17 cellular contexts compared by ENCODE assay signal in the genomic region with DNA sequence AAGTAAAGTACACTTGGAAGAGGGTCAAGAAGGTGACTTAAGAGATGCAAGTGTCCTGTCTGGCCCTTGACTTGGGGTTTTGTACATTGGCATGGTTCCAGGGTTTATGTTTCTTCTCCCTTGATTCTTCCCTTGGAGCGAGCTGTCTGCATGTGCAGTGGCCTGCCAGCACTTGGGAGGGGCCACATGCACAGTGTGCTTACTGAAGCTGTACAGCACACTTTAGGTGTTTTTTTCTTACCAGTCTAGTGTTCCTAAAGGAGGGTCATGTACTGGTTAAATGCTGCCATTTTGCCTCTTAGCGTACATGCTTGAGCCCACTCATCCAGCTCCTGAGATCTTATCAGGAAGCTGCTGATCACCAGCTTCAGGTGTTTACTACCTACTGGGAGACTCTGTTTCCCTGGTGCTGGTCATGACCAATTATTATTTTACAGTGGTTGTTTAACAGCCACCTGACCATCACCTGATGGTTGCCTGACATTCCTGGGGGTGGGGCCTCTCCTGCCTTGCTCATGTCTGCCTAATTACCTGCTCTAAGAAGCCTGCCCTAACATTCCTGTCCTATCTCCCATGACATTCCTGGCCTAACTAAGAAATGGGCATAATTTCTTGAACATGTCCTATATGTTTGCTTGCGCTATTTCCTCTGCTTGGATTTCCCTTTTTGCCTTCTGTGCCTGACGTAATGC.
A peak's percentile ranks its signal among the peaks of the same experiment; 100 is the strongest.
DNase-seq lines count a peak whose midpoint lies in the region; ATAC-seq and TF ChIP-seq lines count a peak whose summit lies in the region.
"Had no signal": no experiment of that assay in that cellular context is flagged by ENCODE, and none has a peak within 500 bp of the region (broad histone marks: within the 10 kb centered on the region; RNA-seq: fewer than 3 reads in every experiment).

No MANE protein-coding gene starts in this region.

- peak; percentile 87 to 90 for ATAC-seq in lower lobe of right lung
- ATAC-seq in Right ventricle myocardium superior (ENCODE audit: poor library complexity) = no peak

- H3K9me2 ChIP-seq in hepatocyte (replicated peaks; ENCODE audit: insufficient read depth) = no peaks in the 10 kb centered on the region

- H4K20me1 ChIP-seq in hepatocyte (ENCODE audit: insufficient read depth, poor library complexity, severe bottlenecking) = no peaks in the 10 kb centered on the region

- TF ChIP-seq RAD21 in Ishikawa (IDR thresholded peaks at IDR 0.05; ENCODE audit: low read depth) = no peak

- 73% methylated on average over 4 of the region's 4 CpGs for whole genome bisulfite sequencing in hepatocyte (ENCODE audit: low lambda C conversion rate, missing lambda C conversion rate)

- H3K27me3 ChIP-seq in hepatocyte = no peaks in the 10 kb centered on the region
- H3K27me3 ChIP-seq in lower lobe of right lung (ENCODE audit: low read depth) = no peaks in the 10 kb centered on the region
- H3K27me3 ChIP-seq: Peyer's patch had no signal

- H3K4me3 ChIP-seq in hepatocyte (no peak overlapping the region), lower lobe of right lung (no peak overlapping the region)
- H3K4me3 ChIP-seq: Peyer's patch, SK-N-MC had no signal

- H3K4me2 ChIP-seq in hepatocyte = no peak overlapping the region

- H3K9me3 ChIP-seq in hepatocyte (ENCODE audit: low read depth) (no peaks in the 10 kb centered on the region), lower lobe of right lung (no peaks in the 10 kb centered on the region)
- H3K9me3 ChIP-seq: Peyer's patch had no signal

- no peaks in the 10 kb centered on the region for H3K79me2 ChIP-seq in hepatocyte

- no peak for TF ChIP-seq EP300 in Ishikawa (IDR thresholded peaks at IDR 0.05; ENCODE audit: borderline replicate concordance)

- no peak for TF ChIP-seq CTCF in hepatocyte (IDR thresholded peaks at IDR 0.05; ENCODE audit: poor library complexity)
- no peak for TF ChIP-seq CTCF in lower lobe of right lung (IDR thresholded peaks at IDR 0.05)

- intact Hi-C loops in lower lobe of right lung (cut with DNase I) = no loop called here
- intact Hi-C loops in Right ventricle myocardium superior (cut with DNase I) = no loop called here

- H3K27ac ChIP-seq in hepatocyte (peak overlapping the region; percentile 77), lower lobe of right lung (peak overlapping the region; percentile 41)
- H3K27ac ChIP-seq: Peyer's patch, SK-N-MC had no signal

- DNase-seq in hepatocyte (ENCODE audit: low spot score) (peak; percentile 52), lower lobe of right lung (peak; percentile 53), activated gamma-delta T cell treated with Interleukin-2 at 50 U/mL for 16 hours (no peak), Right ventricle myocardium superior (no peak), ecto neural progenitor cell (ENCODE audit: low spot score) (no peak), retina (no peak)
- DNase-seq: C1 segment of cervical spinal cord; CD8-positive, alpha-beta memory T cell; DND-41; H7; NCI-H1105; NCI-H2081; NCI-H446 treated with DMSO at 0.1 percent for 48 hours; NCI-H69 had no signal

- H3K4me1 ChIP-seq in hepatocyte (ENCODE audit: insufficient read depth) (peaks cover 7% of the 10 kb centered on the region), lower lobe of right lung (no peaks in the 10 kb centered on the region)

- no peaks in the 10 kb centered on the region for H3K36me3 ChIP-seq in hepatocyte (replicated peaks; ENCODE audit: insufficient read depth, low read depth)
- no peaks in the 10 kb centered on the region for H3K36me3 ChIP-seq in lower lobe of right lung
- H3K36me3 ChIP-seq: Peyer's patch had no signal

- H2AFZ ChIP-seq in hepatocyte = no peak overlapping the region

TF ChIP-seq in Ishikawa, 13 proteins besides CTCF, POLR2A, EP300 and RAD21:
- TF ChIP-seq TEAD4 (IDR thresholded peaks at IDR 0.05) = peak; percentile 71
- no peak for TF ChIP-seq CREB1 (IDR thresholded peaks at IDR 0.05; ENCODE audit: low read depth)
- no peak for TF ChIP-seq NFIC (IDR thresholded peaks at IDR 0.05)
- TF ChIP-seq, protein P1, sequence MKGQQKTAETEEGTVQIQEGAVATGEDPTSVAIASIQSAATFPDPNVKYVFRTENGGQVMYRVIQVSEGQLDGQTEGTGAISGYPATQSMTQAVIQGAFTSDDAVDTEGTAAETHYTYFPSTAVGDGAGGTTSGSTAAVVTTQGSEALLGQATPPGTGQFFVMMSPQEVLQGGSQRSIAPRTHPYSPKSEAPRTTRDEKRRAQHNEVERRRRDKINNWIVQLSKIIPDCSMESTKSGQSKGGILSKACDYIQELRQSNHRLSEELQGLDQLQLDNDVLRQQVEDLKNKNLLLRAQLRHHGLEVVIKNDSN (IDR thresholded peaks at IDR 0.05) = 0 out of 2 replicates have a peak, but pooled peaks have one; percentile 44
- TF ChIP-seq EGR1 (IDR thresholded peaks at IDR 0.05) = no peak
- TF ChIP-seq, protein P2, sequence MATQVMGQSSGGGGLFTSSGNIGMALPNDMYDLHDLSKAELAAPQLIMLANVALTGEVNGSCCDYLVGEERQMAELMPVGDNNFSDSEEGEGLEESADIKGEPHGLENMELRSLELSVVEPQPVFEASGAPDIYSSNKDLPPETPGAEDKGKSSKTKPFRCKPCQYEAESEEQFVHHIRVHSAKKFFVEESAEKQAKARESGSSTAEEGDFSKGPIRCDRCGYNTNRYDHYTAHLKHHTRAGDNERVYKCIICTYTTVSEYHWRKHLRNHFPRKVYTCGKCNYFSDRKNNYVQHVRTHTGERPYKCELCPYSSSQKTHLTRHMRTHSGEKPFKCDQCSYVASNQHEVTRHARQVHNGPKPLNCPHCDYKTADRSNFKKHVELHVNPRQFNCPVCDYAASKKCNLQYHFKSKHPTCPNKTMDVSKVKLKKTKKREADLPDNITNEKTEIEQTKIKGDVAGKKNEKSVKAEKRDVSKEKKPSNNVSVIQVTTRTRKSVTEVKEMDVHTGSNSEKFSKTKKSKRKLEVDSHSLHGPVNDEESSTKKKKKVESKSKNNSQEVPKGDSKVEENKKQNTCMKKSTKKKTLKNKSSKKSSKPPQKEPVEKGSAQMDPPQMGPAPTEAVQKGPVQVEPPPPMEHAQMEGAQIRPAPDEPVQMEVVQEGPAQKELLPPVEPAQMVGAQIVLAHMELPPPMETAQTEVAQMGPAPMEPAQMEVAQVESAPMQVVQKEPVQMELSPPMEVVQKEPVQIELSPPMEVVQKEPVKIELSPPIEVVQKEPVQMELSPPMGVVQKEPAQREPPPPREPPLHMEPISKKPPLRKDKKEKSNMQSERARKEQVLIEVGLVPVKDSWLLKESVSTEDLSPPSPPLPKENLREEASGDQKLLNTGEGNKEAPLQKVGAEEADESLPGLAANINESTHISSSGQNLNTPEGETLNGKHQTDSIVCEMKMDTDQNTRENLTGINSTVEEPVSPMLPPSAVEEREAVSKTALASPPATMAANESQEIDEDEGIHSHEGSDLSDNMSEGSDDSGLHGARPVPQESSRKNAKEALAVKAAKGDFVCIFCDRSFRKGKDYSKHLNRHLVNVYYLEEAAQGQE (IDR thresholded peaks at IDR 0.05; ENCODE audit: low read depth) = no peak
- TF ChIP-seq CEBPB (IDR thresholded peaks at IDR 0.05) = no peak
- TF ChIP-seq TCF12 (IDR thresholded peaks at IDR 0.05; ENCODE audit: low read depth) = no peak
- no peak for TF ChIP-seq TAF1 (IDR thresholded peaks at IDR 0.05; ENCODE audit: low read depth)

Comparison
In these comparisons a context has a peak if more than half of its experiments do, and no peak if none do; other contexts are left out.
1. DNase-seq: peak in hepatocyte (single experiment) and lower lobe of right lung (single experiment); none in activated gamma-delta T cell treated with Interleukin-2 at 50 U/mL for 16 hours (single experiment), Right ventricle myocardium superior (single experiment), ecto neural progenitor cell (single experiment) and retina (single experiment).